7 cellular contexts compared by ENCODE assay signal in genomic region chr16:12075391-12076340, GRCh38.
DNase-seq lines count a peak whose midpoint lies in the region; ATAC-seq and TF ChIP-seq lines count a peak whose summit lies in the region.
"Not testable (repeated sequence)": the region's sequence is repeated elsewhere in the genome, so short reads cannot be mapped to it uniquely, and the experiment has no call there.

No MANE protein-coding gene starts in this region.

- peak in 5 of 7 experiments; percentile 21 to 73 (median 47) for DNase-seq in CD8-positive, alpha-beta T cell
- peak; percentile 28 for DNase-seq in activated CD4-positive, alpha-beta T cell treated with anti-CD3 and anti-CD28 coated beads for 36 hours
- DNase-seq in activated gamma-delta T cell treated with Interleukin-2 at 50 U/mL for 16 hours (peak; percentile 29), cardiac septum (ENCODE audit: low spot score) (peak; percentile 38)
- peak in 7 of 9 donors; percentile 32 to 70 (median 60) for DNase-seq in naive thymus-derived CD4-positive, alpha-beta T cell

- not testable (repeated sequence) for H3K27me3 ChIP-seq in CD8-positive, alpha-beta T cell (ENCODE audit: insufficient read depth, low read length); naive thymus-derived CD4-positive, alpha-beta T cell (ENCODE audit: control insufficient read depth in 2 of 2, insufficient read depth in 2 of 2, low read length in 2 of 2)

- peak overlapping the region; percentile 14 for H3K4me3 ChIP-seq in CD8-positive, alpha-beta T cell (ENCODE audit: low read depth, low read length)
- H3K4me3 ChIP-seq in naive thymus-derived CD4-positive, alpha-beta T cell (ENCODE audit: low read length), result not testable (repeated sequence)

- H3K9me3 ChIP-seq in CD8-positive, alpha-beta T cell (ENCODE audit: low read length); KOPT-K1 (ENCODE audit: insufficient read depth, low read length, poor library complexity, severe bottlenecking); naive thymus-derived CD4-positive, alpha-beta T cell (ENCODE audit: control insufficient read depth in 2 of 3, low read length in 3 of 3): not testable (repeated sequence)

- H3K4me1 Mint-ChIP-seq in CD8-positive, alpha-beta T cell (ENCODE audit: low read depth), result peaks cover 56% of the 10 kb centered on the region
- H3K4me1 Mint-ChIP-seq in activated CD4-positive, alpha-beta T cell treated with anti-CD3 and anti-CD28 coated beads for 36 hours, result peaks cover 54% of the 10 kb centered on the region
- peaks cover 23 to 63% (median 58%) of the 10 kb centered on the region in 7 donors for H3K4me1 Mint-ChIP-seq in naive thymus-derived CD4-positive, alpha-beta T cell
- H3K4me1 Mint-ChIP-seq in stimulated activated memory B cell treated with anti-CD40 and anti-IgM and Interleukin-4, amounts not matched to agents 10 μg/mL and 1 μg/mL and 100 μg/mL, for 72 hours, result peaks cover 55% of the 10 kb centered on the region

- H3K27me3 Mint-ChIP-seq in CD8-positive, alpha-beta T cell (ENCODE audit: low read depth); activated CD4-positive, alpha-beta T cell treated with anti-CD3 and anti-CD28 coated beads for 36 hours; naive thymus-derived CD4-positive, alpha-beta T cell; stimulated activated memory B cell treated with anti-CD40 and anti-IgM and Interleukin-4, amounts not matched to agents 10 μg/mL and 1 μg/mL and 100 μg/mL, for 72 hours: not testable (repeated sequence)

- H3K36me3 Mint-ChIP-seq in CD8-positive, alpha-beta T cell, result peaks cover 33% of the 10 kb centered on the region
- peaks cover 31% of the 10 kb centered on the region for H3K36me3 Mint-ChIP-seq in activated CD4-positive, alpha-beta T cell treated with anti-CD3 and anti-CD28 coated beads for 36 hours (ENCODE audit: low read depth)
- peaks cover 8 to 50% (median 17%) of the 10 kb centered on the region in 5 donors for H3K36me3 Mint-ChIP-seq in naive thymus-derived CD4-positive, alpha-beta T cell
- H3K36me3 Mint-ChIP-seq in stimulated activated memory B cell treated with anti-CD40 and anti-IgM and Interleukin-4, amounts not matched to agents 10 μg/mL and 1 μg/mL and 100 μg/mL, for 72 hours, result peaks cover 60% of the 10 kb centered on the region

- CTCF ChIA-PET in CD8-positive, alpha-beta T cell (lab: Charles Lee), result interaction anchor here (1.3 to 11.5 kb wide), 2 partner anchors 7 to 19 kb away, joined by 4 to 120 read pairs; no protein-coding TSS in a partner anchor
- CTCF ChIA-PET in activated CD4-positive, alpha-beta T cell treated with anti-CD3 and anti-CD28 coated beads for 36 hours (lab: Charles Lee), result interaction anchor here (1.4 to 1.5 kb wide), 2 partner anchors 8 to 19 kb away, joined by 4 to 11 read pairs; no protein-coding TSS in a partner anchor
- CTCF ChIA-PET in naive thymus-derived CD4-positive, alpha-beta T cell (lab: Charles Lee), result interaction anchor here (0.6 to 2.9 kb wide), 3 partner anchors 13 to 69 kb away, joined by 3 to 16 read pairs (median 3); no protein-coding TSS in a partner anchor

- not testable (repeated sequence) for H3K36me3 ChIP-seq in CD8-positive, alpha-beta T cell (ENCODE audit: insufficient read depth, low read length); KOPT-K1 (ENCODE audit: insufficient read depth, low read length); naive thymus-derived CD4-positive, alpha-beta T cell (ENCODE audit: control insufficient read depth in 2 of 3, insufficient read depth in 3 of 3, low read length in 3 of 3)

- H3K4me1 ChIP-seq in CD8-positive, alpha-beta T cell (ENCODE audit: insufficient read depth, low read length), result peaks cover 50% of the 10 kb centered on the region
- H3K4me1 ChIP-seq in naive thymus-derived CD4-positive, alpha-beta T cell (ENCODE audit: control insufficient read depth in 2 of 2, insufficient read depth in 2 of 2, low read length in 2 of 2), result peaks cover 32 to 45% of the 10 kb centered on the region in 2 donors

- peak overlapping the region; percentile 35 for H3K4me3 Mint-ChIP-seq in CD8-positive, alpha-beta T cell
- H3K4me3 Mint-ChIP-seq in activated CD4-positive, alpha-beta T cell treated with anti-CD3 and anti-CD28 coated beads for 36 hours; stimulated activated memory B cell treated with anti-CD40 and anti-IgM and Interleukin-4, amounts not matched to agents 10 μg/mL and 1 μg/mL and 100 μg/mL, for 72 hours: not testable (repeated sequence)
- H3K4me3 Mint-ChIP-seq in naive thymus-derived CD4-positive, alpha-beta T cell, result peak overlapping the region; percentile 24 to 84 (median 70)

- not testable (repeated sequence) for H3K9me3 Mint-ChIP-seq in CD8-positive, alpha-beta T cell; stimulated activated memory B cell treated with anti-CD40 and anti-IgM and Interleukin-4, amounts not matched to agents 10 μg/mL and 1 μg/mL and 100 μg/mL, for 72 hours
- H3K9me3 Mint-ChIP-seq in activated CD4-positive, alpha-beta T cell treated with anti-CD3 and anti-CD28 coated beads for 36 hours (ENCODE audit: low read depth), result peaks cover 11% of the 10 kb centered on the region
- peaks cover 0 to 63% (median 25%) of the 10 kb centered on the region in 11 donors for H3K9me3 Mint-ChIP-seq in naive thymus-derived CD4-positive, alpha-beta T cell

- POLR2A ChIA-PET in CD8-positive, alpha-beta T cell (lab: Charles Lee); activated CD4-positive, alpha-beta T cell treated with anti-CD3 and anti-CD28 coated beads for 36 hours (lab: Charles Lee): not testable (repeated sequence)
- POLR2A ChIA-PET in naive thymus-derived CD4-positive, alpha-beta T cell (lab: Charles Lee), result interaction anchor here (0.6 to 1.3 kb wide), 4 partner anchors 8 to 104 kb away, joined by 3 to 7 read pairs (median 4); no protein-coding TSS in a partner anchor

- peak overlapping the region; percentile 43 for H3K27ac ChIP-seq in CD8-positive, alpha-beta T cell (ENCODE audit: low read depth, low read length)
- H3K27ac ChIP-seq in KOPT-K1 (ENCODE audit: low read depth, low read length, poor library complexity, severe bottlenecking), result peak overlapping the region; percentile 64
- peak overlapping the region; percentile 41 for H3K27ac ChIP-seq in naive thymus-derived CD4-positive, alpha-beta T cell (ENCODE audit: low read depth, low read length)

- intact Hi-C loops in CD8-positive, alpha-beta T cell (cut with DNase I, micrococcal nuclease), result loop anchor here in 1 of 2 experiments (5.0 kb wide), 3 partner anchors 98 to 1333 kb away; partner anchors contain the start of genes CLEC16A, DEXI, NUBP1 and SNX29
- intact Hi-C loops in activated CD4-positive, alpha-beta T cell treated with anti-CD3 and anti-CD28 coated beads for 36 hours (cut with DNase I, micrococcal nuclease); cardiac septum (cut with DNase I): not testable (repeated sequence)
- intact Hi-C loops in naive thymus-derived CD4-positive, alpha-beta T cell (cut with micrococcal nuclease), result loop anchor here (2.0 to 5.0 kb wide), 4 partner anchors 13 to 727 kb away; partner anchors contain the start of genes CPPED1 (in 1 of the 2), GSPT1 (in 1 of the 2) and ZC3H7A (in 1 of the 2)

- TF ChIP-seq CTCF in CD8-positive, alpha-beta T cell (IDR thresholded peaks at IDR 0.05), result not testable (repeated sequence)

- H3K27ac Mint-ChIP-seq in CD8-positive, alpha-beta T cell, result peak overlapping the region; percentile 90
- H3K27ac Mint-ChIP-seq in activated CD4-positive, alpha-beta T cell treated with anti-CD3 and anti-CD28 coated beads for 36 hours, result peak overlapping the region; percentile 58
- H3K27ac Mint-ChIP-seq in naive thymus-derived CD4-positive, alpha-beta T cell, result peak overlapping the region; percentile 78 to 97 (median 91)
- peak overlapping the region; percentile 75 for H3K27ac Mint-ChIP-seq in stimulated activated memory B cell treated with anti-CD40 and anti-IgM and Interleukin-4, amounts not matched to agents 10 μg/mL and 1 μg/mL and 100 μg/mL, for 72 hours

- not testable (repeated sequence) for ATAC-seq in CD8-positive, alpha-beta T cell; activated CD4-positive, alpha-beta T cell treated with anti-CD3 and anti-CD28 coated beads for 36 hours; naive thymus-derived CD4-positive, alpha-beta T cell; stimulated activated memory B cell treated with anti-CD40 and anti-IgM and Interleukin-4, amounts not matched to agents 10 μg/mL and 1 μg/mL and 100 μg/mL, for 72 hours
